ENCODE assay signal across 24 cellular contexts in genomic region chr16:27687605-27688004, GRCh38.
"Had no signal": no experiment of that assay in that cellular context is flagged by ENCODE, and none has a peak within 500 bp of the region (broad histone marks: within the 10 kb centered on the region; RNA-seq: fewer than 3 reads in every experiment).

No MANE protein-coding gene starts in this region.

- DNase-seq: activated B cell treated with CpG ODN at 0.5 μM for 24 hours; activated CD4-positive, alpha-beta memory T cell treated with anti-CD3 and anti-CD28 coated beads, Interleukin-2, amount 10 ng/mL, durations not matched to agents 7 days and 5 days; activated CD4-positive, alpha-beta T cell treated with anti-CD3 and anti-CD28 coated beads for 1 hour; activated CD4-positive, alpha-beta T cell treated with anti-CD3 and anti-CD28 coated beads, Interleukin-2, amount 10 ng/mL, durations not matched to agents 7 days and 5 days; activated gamma-delta T cell treated with Interleukin-2 at 50 U/mL for 16 hours; activated naive CD4-positive, alpha-beta T cell treated with anti-CD3 and anti-CD28 coated beads, Interleukin-2, amount 10 ng/mL, durations not matched to agents 7 days and 5 days; activated naive CD8-positive, alpha-beta T cell treated with anti-CD3 and anti-CD28 coated beads for 36 hours; activated T-cell treated with anti-CD3 and anti-CD28 coated beads for 4 hours; activated T-cell treated with anti-CD3 and anti-CD28 coated beads, Interleukin-2, amount 50 U/mL, for 72 hours; MG63; MV-4-11; NCI-H1092 treated with DMSO at 0.1 percent for 48 hours; NCI-H1417 treated with DMSO at 0.1 percent for 48 hours; NCI-H1694; NCI-H2029; NCI-H2107; NCI-H2171 treated with DMSO at 0.1 percent for 48 hours; NCI-H226; NCI-H526 treated with DMSO at 0.1 percent for 48 hours; NCI-H82; SHP77; T-helper 17 cell; T-helper 9 cell had no signal

- H3K36me3 ChIP-seq: MG63 had no signal

- H3K9me3 ChIP-seq: MG63 had no signal

- H3K27me3 ChIP-seq: MG63 had no signal

- H3K27ac ChIP-seq: KMS-11 had no signal

- ATAC-seq: activated T-cell treated with anti-CD3 and anti-CD28 coated beads, Interleukin-2, amount 50 U/mL, for 72 hours; T-helper 17 cell had no signal

- H3K4me3 ChIP-seq: MG63 had no signal
